Comparison of ENCODE assay signal across 6 cellular contexts in genomic region chr6:135067891-135068290, GRCh38.
"Had no signal": no experiment of that assay in that cellular context is flagged by ENCODE, and none has a peak within 500 bp of the region (broad histone marks: within the 10 kb centered on the region; RNA-seq: fewer than 3 reads in every experiment).

No MANE protein-coding gene starts in this region.

- H3K9me3 ChIP-seq: HAP-1 had no signal

- H3K36me3 ChIP-seq: HAP-1 had no signal

- DNase-seq: GM23248, GOT3, H7, HFFc6, KBM-7 had no signal

- H3K4me3 ChIP-seq: GM23248, HAP-1 had no signal
